8 cellular contexts compared by ENCODE assay signal in genomic region chr19:15629003-15629880, GRCh38. TPM values are rescaled to one million over a fixed set of nuclear protein-coding genes. Genes with fewer than 3 reads are reported as not detected.
DNase-seq lines count a peak whose midpoint lies in the region; ATAC-seq and TF ChIP-seq lines count a peak whose summit lies in the region.

No MANE protein-coding gene starts in this region.

- no peak overlapping the region for H3K27ac ChIP-seq in breast epithelium

- no peaks in the 10 kb centered on the region for H3K9me3 ChIP-seq in breast epithelium

- no peaks in the 10 kb centered on the region for H3K4me1 ChIP-seq in breast epithelium

- H3K27me3 ChIP-seq in breast epithelium, result peaks cover 4 to 7% of the 10 kb centered on the region in 2 donors

- no peak for ATAC-seq in GM18511 (IDR thresholded peaks at IDR 0.05; ENCODE audit: unreplicated experiment)

- H3K4me3 ChIP-seq in WI38 (ENCODE audit: low read depth, low read length) (no peak overlapping the region), breast epithelium (peak overlapping the region in 2 of 3 donors; percentile 27 to 28)

- no peak for TF ChIP-seq POLR2A in breast epithelium (IDR thresholded peaks at IDR 0.05)

- DNase-seq in DMS53 (lab: John Stamatoyannopoulos, UW), result peak; percentile 65
- no peak for DNase-seq in DMS53 treated with DMSO at 0.1 percent for 48 hours (lab: John Stamatoyannopoulos, UW; ENCODE audit: unreplicated experiment)
- DNase-seq in NCI-H2081 (lab: John Stamatoyannopoulos, UW), result peak; percentile 68 to 69
- DNase-seq in breast epithelium (ENCODE audit: low spot score in 2 of 2), result peak; percentile 75 to 89
- DNase-seq in iris pigment epithelial cell (ENCODE audit: low read depth), result peak; percentile 50
- DNase-seq in stimulated activated CD4-positive, alpha-beta T cell treated with anti-CD3 and anti-CD28 coated beads, Interleukin-1b, Interleukin-23, amount 100 ng/mL, for 24 hours (ENCODE audit: low read depth in 4 of 4, low spot score in 1 of 4), result peak; percentile 74 to 96 (median 86)

- peak; percentile 67 for TF ChIP-seq CTCF in WI38 (IDR thresholded peaks at IDR 0.05; ENCODE audit: low read depth, low read length)
- TF ChIP-seq CTCF in breast epithelium (IDR thresholded peaks at IDR 0.05), result peak; percentile 95 to 97 (median 96)

- intact Hi-C loops in breast epithelium (cut with DNase I; ENCODE audit: low total_unique reads), result no loop called here

- no peaks in the 10 kb centered on the region for H3K36me3 ChIP-seq in breast epithelium

RNA-seq across cellular contexts. Expression of gene CYP4F3, which starts 11.5 kb away (rescaled TPM):
- total RNA-seq in breast epithelium, result under 1 TPM in 2 of 3 donors, not detected in 1; 0.16 to 0.44 TPM

RNA-seq across cellular contexts. Expression of gene CYP4F8, which starts 14.2 kb away (rescaled TPM):
- 1 to 10 TPM in 2 of 3 donors, not detected in 1; 2.6 to 5.0 TPM for total RNA-seq in breast epithelium

RNA-seq across cellular contexts. Expression of gene CYP4F12, which starts 43.6 kb away (rescaled TPM):
- total RNA-seq in breast epithelium, result 1 to 10 TPM; 3.5 to 8.8 (median 5.6) TPM
